ENCODE assay signal across 8 cellular contexts in genomic region chr12:67268896-67269631, GRCh38. TPM values are rescaled to one million over a fixed set of nuclear protein-coding genes. Genes with fewer than 3 reads are reported as not detected.
DNase-seq lines count a peak whose midpoint lies in the region; ATAC-seq and TF ChIP-seq lines count a peak whose summit lies in the region.

TSS of gene CAND1 (plus strand) at chr12:67269358. CDS start at chr12:67269718, 360 bp downstream.

- no TSS peak for BruUV-seq in PC-9 (replicated peaks; lab: Mats Ljungman, UMichigan)

- DNase-seq in DMS153 (lab: John Stamatoyannopoulos, UW), result peak; percentile 99
- peak; percentile 99 for DNase-seq in KBM-7
- peak; percentile 93 to 96 for DNase-seq in PC-9
- peak; percentile 97 for DNase-seq in activated T-cell treated with anti-CD3 and anti-CD28 coated beads, Interleukin-2, amount 50 U/mL, for 24 hours
- peak; percentile 98 for DNase-seq in epithelial cell of proximal tubule (ENCODE audit: low read depth)
- peak; percentile 95 for DNase-seq in stimulated activated CD8-positive, alpha-beta memory T cell treated with anti-CD3 and anti-CD28 coated beads, Interleukin-4, amount 100 ng/mL, for 48 hours

- no peaks in the 10 kb centered on the region for H3K27me3 ChIP-seq in PC-9 (ENCODE audit: insufficient read depth, low read depth)
- H3K27me3 ChIP-seq in mucosa of rectum (ENCODE audit: control insufficient read depth in 2 of 2, insufficient read depth in 2 of 2, low read length in 2 of 2), result no peaks in the 10 kb centered on the region

- H3K4me3 ChIP-seq in PC-9 (peak within 1 kb of the TSS; percentile 96), epithelial cell of proximal tubule (ENCODE audit: low read depth, low read length) (peak within 1 kb of the TSS; percentile 95), mucosa of rectum (ENCODE audit: low read length in 2 of 2) (peak within 1 kb of the TSS; percentile 93)

- no peaks in the 10 kb centered on the region for H3K27me3 Mint-ChIP-seq in activated T-cell treated with anti-CD3 and anti-CD28 coated beads, Interleukin-2, amount 50 U/mL, for 24 hours

- CTCF ChIA-PET in PC-9 (lab: Charles Lee), result no interaction called here

- H3K36me3 Mint-ChIP-seq in activated T-cell treated with anti-CD3 and anti-CD28 coated beads, Interleukin-2, amount 50 U/mL, for 24 hours (ENCODE audit: low read depth), result peaks cover 33% of the 10 kb centered on the region

- peaks cover 3% of the 10 kb centered on the region for H3K36me3 ChIP-seq in PC-9 (ENCODE audit: low read depth)
- no peaks in the 10 kb centered on the region for H3K36me3 ChIP-seq in mucosa of rectum (ENCODE audit: control insufficient read depth in 2 of 2, insufficient read depth in 2 of 2, low read length in 2 of 2)

- H3K4me2 ChIP-seq in PC-9, result peak within 1 kb of the TSS; percentile 96

- peaks cover 44% of the 10 kb centered on the region for H3K4me1 Mint-ChIP-seq in activated T-cell treated with anti-CD3 and anti-CD28 coated beads, Interleukin-2, amount 50 U/mL, for 24 hours (ENCODE audit: low read depth)

- H3K9ac ChIP-seq in mucosa of rectum (ENCODE audit: low read depth in 1 of 2, low read length in 2 of 2), result peak within 1 kb of the TSS; percentile 93 to 97

- H3K4me1 ChIP-seq in PC-9 (replicated peaks; ENCODE audit: insufficient read depth) (peaks cover 31% of the 10 kb centered on the region), mucosa of rectum (ENCODE audit: control insufficient read depth in 2 of 2, insufficient read depth in 2 of 2, low read length in 2 of 2) (peaks cover 17 to 20% of the 10 kb centered on the region in 2 donors)

- POLR2A ChIA-PET in PC-9 (lab: Charles Lee; ENCODE audit: unreplicated experiment), result interaction anchor here (0.5 to 1.0 kb wide), 12 partner anchors 16 to 1416 kb away, joined by 3 to 6 read pairs (median 5); no protein-coding TSS in a partner anchor

- peaks cover 45% of the 10 kb centered on the region for H3K79me2 ChIP-seq in PC-9 (ENCODE audit: low read depth)

- intact Hi-C loops in PC-9 (cut with micrococcal nuclease; ENCODE audit: unreplicated experiment), result loop anchor here (5.0 kb wide), 1 partner anchor 202 kb away; no protein-coding TSS in a partner anchor

- peak within 1 kb of the TSS; percentile 90 for H2AFZ ChIP-seq in PC-9

- peaks cover 29% of the 10 kb centered on the region for H4K20me1 ChIP-seq in PC-9 (ENCODE audit: insufficient read depth)

- H3K27ac ChIP-seq in PC-9 (peak within 1 kb of the TSS; percentile 93), mucosa of rectum (ENCODE audit: low read depth in 2 of 2, low read length in 2 of 2) (peak within 1 kb of the TSS; percentile 98 to 99)

- no peaks in the 10 kb centered on the region for H3K9me2 ChIP-seq in PC-9 (ENCODE audit: insufficient read depth)

- H3K9me3 Mint-ChIP-seq in activated T-cell treated with anti-CD3 and anti-CD28 coated beads, Interleukin-2, amount 50 U/mL, for 24 hours, result peaks cover 2% of the 10 kb centered on the region

- ATAC-seq in GM21717 (IDR thresholded peaks at IDR 0.05; ENCODE audit: unreplicated experiment), result peak; percentile 83

- in situ Hi-C loops in KBM-7 (cut with MboI; ENCODE audit: low pct_unique_long_range_greater_than_20kb, low sequenced_read_pairs), result no loop called here

- H3K4me3 Mint-ChIP-seq in activated T-cell treated with anti-CD3 and anti-CD28 coated beads, Interleukin-2, amount 50 U/mL, for 24 hours, result peak within 1 kb of the TSS; percentile 97

- H3K9me3 ChIP-seq in PC-9 (ENCODE audit: insufficient read depth, low read depth) (peaks cover 5% of the 10 kb centered on the region), mucosa of rectum (ENCODE audit: control insufficient read depth in 2 of 2, low read length in 2 of 2) (no peaks in the 10 kb centered on the region)

- H3F3A ChIP-seq in PC-9 (ENCODE audit: insufficient read depth, low read depth), result peaks cover 15% of the 10 kb centered on the region

- H3K27ac Mint-ChIP-seq in activated T-cell treated with anti-CD3 and anti-CD28 coated beads, Interleukin-2, amount 50 U/mL, for 24 hours, result peak within 1 kb of the TSS; percentile 99

- TF ChIP-seq CTCF in PC-9 (conservative IDR thresholded peaks at IDR 0.05) (no peak), epithelial cell of proximal tubule (conservative IDR thresholded peaks at IDR 0.05; ENCODE audit: low read depth, low read length) (peak; percentile 29)

RNA-seq across cellular contexts. Expression of gene CAND1, which starts in this region (rescaled TPM):
- total RNA-seq in PC-9 (2021), result 163 and 169 TPM in 2 replicates
- total RNA-seq in epithelial cell of proximal tubule, result 60.5 and 63.5 TPM in 2 replicates

Comparison
In these comparisons a context has a peak if more than half of its experiments do, and no peak if none do; other contexts are left out.
1. Peak in every context shown above with its lines: DNase-seq, ATAC-seq, H3K4me3 ChIP-seq and H3K27ac ChIP-seq.